ENCODE assay signal across 23 cellular contexts in the genomic region with DNA sequence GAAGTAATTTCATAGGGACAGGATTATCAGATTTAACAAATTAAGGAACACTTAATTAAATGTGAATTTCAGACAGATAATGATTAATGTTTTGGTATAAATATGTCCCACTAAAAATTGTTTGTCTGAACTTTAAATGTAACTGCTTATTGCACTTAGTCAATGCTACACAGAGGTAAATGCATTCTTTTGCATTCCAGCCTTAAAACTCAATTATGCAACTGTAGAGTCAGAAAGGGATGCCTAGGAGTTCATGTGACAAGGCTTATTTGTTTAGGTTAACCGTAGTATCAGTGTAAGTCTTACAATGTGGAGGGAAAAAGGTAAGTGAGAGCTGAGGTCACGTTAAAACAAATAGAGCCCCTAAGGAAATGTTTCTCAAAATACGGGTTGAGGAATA.
"Had no signal": no experiment of that assay in that cellular context is flagged by ENCODE, and none has a peak within 500 bp of the region (broad histone marks: within the 10 kb centered on the region; RNA-seq: fewer than 3 reads in every experiment).

No MANE protein-coding gene starts in this region.

- H3K4me2 ChIP-seq: hepatocyte had no signal

- H3K36me3 ChIP-seq: ascending aorta, cardiac muscle cell, gastroesophageal sphincter, right lobe of liver, thyroid gland had no signal

- H3K36me3 Mint-ChIP-seq: activated naive CD8-positive, alpha-beta T cell treated with anti-CD3 and anti-CD28 coated beads for 36 hours; brain; naive thymus-derived CD4-positive, alpha-beta T cell had no signal

- DNase-seq: activated CD4-positive, alpha-beta T cell treated with anti-CD3 and anti-CD28 coated beads for 4 hours; activated CD4-positive, alpha-beta T cell treated with anti-CD3 and anti-CD28 coated beads, Interleukin-2, amount 50 U/mL, for 48 hours; activated CD8-positive, alpha-beta memory T cell treated with anti-CD3 and anti-CD28 coated beads for 24 hours; activated effector memory CD4-positive, alpha-beta T cell treated with Interleukin-2 at 50 U/mL for 16 hours; activated naive CD4-positive, alpha-beta T cell treated with Interleukin-2 at 50 U/mL for 16 hours; activated naive CD8-positive, alpha-beta T cell treated with anti-CD3 and anti-CD28 coated beads for 36 hours; cerebellar nuclear complex; cortex of kidney; effector memory CD8-positive, alpha-beta T cell; left cardiac atrium; midbrain; naive thymus-derived CD4-positive, alpha-beta T cell; right lobe of liver; stimulated activated CD4-positive, alpha-beta T cell treated with anti-CD3 and anti-CD28 coated beads, Interleukin-12 subunit alpha, Interleukin-12 subunit beta, amount 100 ng/mL, for 4 hours; stimulated activated CD4-positive, alpha-beta T cell treated with anti-CD3 and anti-CD28 coated beads, Interleukin-4, amount 100 ng/mL, for 1 hour; stimulated activated naive CD8-positive, alpha-beta T cell treated with anti-CD3 and anti-CD28 coated beads, Interleukin-15, amount 100 ng/mL, for 72 hours; thyroid gland had no signal

- H3K27me3 ChIP-seq: ascending aorta, gastroesophageal sphincter, hepatocyte, right lobe of liver, thyroid gland had no signal

- H3K9me3 ChIP-seq: ascending aorta, gastroesophageal sphincter, right lobe of liver, thyroid gland had no signal

- ATAC-seq: effector memory CD8-positive, alpha-beta T cell; gastroesophageal sphincter; left cardiac atrium; naive thymus-derived CD4-positive, alpha-beta T cell; right lobe of liver; stimulated activated naive CD8-positive, alpha-beta T cell treated with anti-CD3 and anti-CD28 coated beads, Interleukin-15, amount 100 ng/mL, for 72 hours had no signal

- H3K79me2 ChIP-seq: hepatocyte had no signal

- H3K4me1 ChIP-seq: right lobe of liver had no signal

- H3K27me3 Mint-ChIP-seq: progenitor cell of endocrine pancreas had no signal

- H3K27ac Mint-ChIP-seq: activated naive CD8-positive, alpha-beta T cell treated with anti-CD3 and anti-CD28 coated beads for 36 hours; effector memory CD8-positive, alpha-beta T cell; naive thymus-derived CD4-positive, alpha-beta T cell; stimulated activated naive CD8-positive, alpha-beta T cell treated with anti-CD3 and anti-CD28 coated beads, Interleukin-15, amount 100 ng/mL, for 72 hours had no signal

- H2AFZ ChIP-seq: hepatocyte had no signal

- H3K4me3 ChIP-seq: ascending aorta, cardiac muscle cell, gastroesophageal sphincter, hepatocyte, right lobe of liver, thyroid gland had no signal

- H3K4me3 Mint-ChIP-seq: activated naive CD8-positive, alpha-beta T cell treated with anti-CD3 and anti-CD28 coated beads for 36 hours; effector memory CD8-positive, alpha-beta T cell; stimulated activated naive CD8-positive, alpha-beta T cell treated with anti-CD3 and anti-CD28 coated beads, Interleukin-15, amount 100 ng/mL, for 72 hours had no signal

- H3K27ac ChIP-seq: ascending aorta, cardiac muscle cell, gastroesophageal sphincter, hepatocyte, right lobe of liver, thyroid gland had no signal
